8 cellular contexts compared by ENCODE assay signal in genomic region chr20:5504061-5504739, GRCh38.
DNase-seq lines count a peak whose midpoint lies in the region; ATAC-seq and TF ChIP-seq lines count a peak whose summit lies in the region.

No MANE protein-coding gene starts in this region.

- ATAC-seq in HG03460 (IDR thresholded peaks at IDR 0.05; ENCODE audit: unreplicated experiment) (no peak), GM19395 (IDR thresholded peaks at IDR 0.05; ENCODE audit: unreplicated experiment) (no peak), HG03457 (IDR thresholded peaks at IDR 0.05; ENCODE audit: unreplicated experiment) (no peak)

- peak overlapping the region; percentile 81 for H2AFZ ChIP-seq in SK-N-SH (ENCODE audit: low read depth)

- intact Hi-C loops in A673 (cut with micrococcal nuclease; ENCODE audit: unreplicated experiment), result no loop called here

- no TSS peak for BruUV-seq in A673 (replicated peaks; lab: Mats Ljungman, UMichigan)

- H3K9me3 ChIP-seq in A673 (ENCODE audit: low read depth, low read length, poor library complexity, severe bottlenecking), result no peaks in the 10 kb centered on the region
- H3K9me3 ChIP-seq in SK-N-SH, result no peaks in the 10 kb centered on the region
- H3K9me3 ChIP-seq in neutrophil, result no peaks in the 10 kb centered on the region

- H3K4me1 ChIP-seq in A673 (ENCODE audit: insufficient read depth, low read length, poor library complexity, severe bottlenecking) (no peaks in the 10 kb centered on the region), SK-N-SH (ENCODE audit: control insufficient read depth in 1 of 2, insufficient read depth in 2 of 2, low read depth in 1 of 2, low read length in 1 of 2) (no peaks in the 10 kb centered on the region), neutrophil (ENCODE audit: control insufficient read depth in 1 of 2, insufficient read depth in 1 of 2, low read depth in 1 of 2, low read length in 1 of 2) (peaks cover 6 to 8% of the 10 kb centered on the region in 2 experiments)

- H3K27ac ChIP-seq in A673 (ENCODE audit: low read depth, low read length, poor library complexity, severe bottlenecking) (no peak overlapping the region), SK-N-SH (ENCODE audit: low read depth in 2 of 2, low read length in 1 of 2) (no peak overlapping the region; a peak in 1 of 4 replicates), neutrophil (no peak overlapping the region)

- 26% methylated on average over 15 of the region's 34 CpGs for WGBS in SK-N-SH (ENCODE audit: low lambda C conversion rate)

- no peak for TF ChIP-seq RAD21 in SK-N-SH (IDR thresholded peaks at IDR 0.05; ENCODE audit: low read length)

- POLR2A ChIA-PET in A673 (lab: Charles Lee; ENCODE audit: low non-redundant PET) (no interaction called here), SK-N-SH (lab: Yijun Ruan, JAX) (no interaction called here)

- no peak for TF ChIP-seq EP300 in SK-N-SH (IDR thresholded peaks at IDR 0.05; ENCODE audit: borderline replicate concordance in 1 of 2, low read depth in 1 of 2, low read length in 1 of 2)

- H3K36me3 ChIP-seq in A673 (ENCODE audit: insufficient read depth, low read length, poor library complexity, severe bottlenecking) (no peaks in the 10 kb centered on the region), SK-N-SH (replicated peaks in 1 of 2; ENCODE audit: control insufficient read depth in 1 of 2, insufficient read depth in 2 of 2, low read length in 1 of 2) (no peaks in the 10 kb centered on the region), neutrophil (no peaks in the 10 kb centered on the region)

- H3F3A ChIP-seq in SK-N-SH (replicated peaks; ENCODE audit: insufficient read depth), result no peaks in the 10 kb centered on the region

- H4K20me1 ChIP-seq in SK-N-SH (ENCODE audit: insufficient read depth), result no peaks in the 10 kb centered on the region

- DNase-seq in A673 (ENCODE audit: low spot score) (peak; percentile 41), GM13977 (ENCODE audit: low spot score) (peak; percentile 80), SK-N-SH (peak; percentile 85), fibroblast of the conjunctiva (ENCODE audit: low read depth) (peak; percentile 10)

- peak overlapping the region; percentile 69 for H3K4me2 ChIP-seq in SK-N-SH

- in situ Hi-C loops in GM13977 (cut with MboI; ENCODE audit: low pct_unique_long_range_greater_than_20kb, low sequenced_read_pairs, unreplicated experiment), result no loop called here

- H3K27me3 ChIP-seq in A673 (replicated peaks; ENCODE audit: insufficient read depth, low read depth, low read length, poor library complexity) (no peaks in the 10 kb centered on the region), SK-N-SH (ENCODE audit: insufficient read depth) (no peaks in the 10 kb centered on the region), neutrophil (peaks cover 11% of the 10 kb centered on the region)

- no peaks in the 10 kb centered on the region for H3K9me2 ChIP-seq in SK-N-SH

- TF ChIP-seq CTCF in A673 (conservative IDR thresholded peaks at IDR 0.05; ENCODE audit: low read depth, low read length) (no peak), GM13977 (IDR thresholded peaks at IDR 0.05; ENCODE audit: extremely low read depth, insufficient read depth, missing control alignments) (no peak), SK-N-SH (IDR thresholded peaks at IDR 0.05) (no peak), neutrophil (IDR thresholded peaks at IDR 0.05) (no peak)

- peak overlapping the region; percentile 61 for H3K9ac ChIP-seq in SK-N-SH

- H3K79me2 ChIP-seq in SK-N-SH (ENCODE audit: insufficient read depth), result no peaks in the 10 kb centered on the region

- H3K4me3 ChIP-seq in A673 (ENCODE audit: low read depth, low read length, poor library complexity, severe bottlenecking) (peak overlapping the region; percentile 44), SK-N-SH (ENCODE audit: low read depth in 2 of 2, low read length in 1 of 2) (peak overlapping the region; percentile 55 to 64; a peak in 3 of 4 replicates), neutrophil (ENCODE audit: low read depth in 1 of 2, low read length in 1 of 2) (peak overlapping the region; percentile 3 to 26)

- CTCF ChIA-PET in A673 (lab: Charles Lee), result no interaction called here
- CTCF ChIA-PET in SK-N-SH (lab: Yijun Ruan, JAX), result interaction anchor here (0.6 to 1.3 kb wide), 3 partner anchors 25 to 296 kb away, joined by 3 read pairs; no protein-coding TSS in a partner anchor

TF ChIP-seq in SK-N-SH, 30 proteins besides CTCF, POLR2A, EP300 and RAD21:
- TF ChIP-seq RFX5 (IDR thresholded peaks at IDR 0.05; ENCODE audit: low read length) (no peak), CHD2 (IDR thresholded peaks at IDR 0.05; ENCODE audit: low read length, partially characterized antibody) (no peak), GATA2 (CRISPR knock-in tag; IDR thresholded peaks at IDR 0.05) (no peak), MEF2A (IDR thresholded peaks at IDR 0.05; ENCODE audit: borderline replicate concordance, low read depth) (no peak), NRF1 (IDR thresholded peaks at IDR 0.05; ENCODE audit: low read depth, low read length) (no peak), EZH2phosphoT487 (IDR thresholded peaks at IDR 0.05; ENCODE audit: borderline replicate concordance, low read depth) (no peak), MAX (IDR thresholded peaks at IDR 0.05; ENCODE audit: low read depth) (0 out of 2 replicates have a peak, but pooled peaks have one; percentile 17), PBX3 (IDR thresholded peaks at IDR 0.05) (peak; percentile 71), SMC3 (IDR thresholded peaks at IDR 0.05; ENCODE audit: low read depth, low read length) (no peak), POLR2AphosphoS5 (IDR thresholded peaks at IDR 0.05; ENCODE audit: low read depth, low read length) (peak; percentile 44; the same call in 1 of the 2 replicates)
- TF ChIP-seq, protein P1, sequence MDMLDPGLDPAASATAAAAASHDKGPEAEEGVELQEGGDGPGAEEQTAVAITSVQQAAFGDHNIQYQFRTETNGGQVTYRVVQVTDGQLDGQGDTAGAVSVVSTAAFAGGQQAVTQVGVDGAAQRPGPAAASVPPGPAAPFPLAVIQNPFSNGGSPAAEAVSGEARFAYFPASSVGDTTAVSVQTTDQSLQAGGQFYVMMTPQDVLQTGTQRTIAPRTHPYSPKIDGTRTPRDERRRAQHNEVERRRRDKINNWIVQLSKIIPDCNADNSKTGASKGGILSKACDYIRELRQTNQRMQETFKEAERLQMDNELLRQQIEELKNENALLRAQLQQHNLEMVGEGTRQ (IDR thresholded peaks at IDR 0.05; ENCODE audit: borderline replicate concordance, low read depth, low read length), result peak; percentile 66
- TF ChIP-seq, protein P2, sequence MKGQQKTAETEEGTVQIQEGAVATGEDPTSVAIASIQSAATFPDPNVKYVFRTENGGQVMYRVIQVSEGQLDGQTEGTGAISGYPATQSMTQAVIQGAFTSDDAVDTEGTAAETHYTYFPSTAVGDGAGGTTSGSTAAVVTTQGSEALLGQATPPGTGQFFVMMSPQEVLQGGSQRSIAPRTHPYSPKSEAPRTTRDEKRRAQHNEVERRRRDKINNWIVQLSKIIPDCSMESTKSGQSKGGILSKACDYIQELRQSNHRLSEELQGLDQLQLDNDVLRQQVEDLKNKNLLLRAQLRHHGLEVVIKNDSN (IDR thresholded peaks at IDR 0.05; ENCODE audit: borderline replicate concordance, low read depth), result peak; percentile 95
TF ChIP-seq in SK-N-SH: peak in this region for 5.

Comparison
In these comparisons a context has a peak if more than half of its experiments do, and no peak if none do; other contexts are left out.
1. DNase-seq: peak in every context shown above with its lines; median percentile 85 in SK-N-SH; 80 in GM13977; 41 in A673; 10 in fibroblast of the conjunctiva.